ENCODE assay signal across 6 cellular contexts in genomic region chr19:7916137-7916907, GRCh38. TPM values are rescaled to one million over a fixed set of nuclear protein-coding genes. Genes with fewer than 3 reads are reported as not detected.
DNase-seq lines count a peak whose midpoint lies in the region; ATAC-seq and TF ChIP-seq lines count a peak whose summit lies in the region.

No MANE protein-coding gene starts in this region.

- H3K36me3 ChIP-seq in GM23248 (ENCODE audit: low read depth), result no peaks in the 10 kb centered on the region; the same call in 1 of the 2 replicates

- peaks cover 46% of the 10 kb centered on the region for H3K27me3 Mint-ChIP-seq in stimulated activated memory B cell treated with anti-CD40 and anti-IgM and Interleukin-4, amounts not matched to agents 10 μg/mL and 1 μg/mL and 100 μg/mL, for 72 hours

- H3K4me1 ChIP-seq in GM23248 (ENCODE audit: insufficient read depth), result 0 out of 2 replicates have a peak, but pooled peaks cover under 1% of the 10 kb centered on the region

- peaks cover 24% of the 10 kb centered on the region for H3K36me3 Mint-ChIP-seq in stimulated activated memory B cell treated with anti-CD40 and anti-IgM and Interleukin-4, amounts not matched to agents 10 μg/mL and 1 μg/mL and 100 μg/mL, for 72 hours

- H3K9me3 Mint-ChIP-seq in stimulated activated memory B cell treated with anti-CD40 and anti-IgM and Interleukin-4, amounts not matched to agents 10 μg/mL and 1 μg/mL and 100 μg/mL, for 72 hours, result no peaks in the 10 kb centered on the region

- H3K27ac Mint-ChIP-seq in stimulated activated memory B cell treated with anti-CD40 and anti-IgM and Interleukin-4, amounts not matched to agents 10 μg/mL and 1 μg/mL and 100 μg/mL, for 72 hours, result no peak overlapping the region

- peaks cover 53% of the 10 kb centered on the region for H3K4me1 Mint-ChIP-seq in stimulated activated memory B cell treated with anti-CD40 and anti-IgM and Interleukin-4, amounts not matched to agents 10 μg/mL and 1 μg/mL and 100 μg/mL, for 72 hours

- no peaks in the 10 kb centered on the region for H3K79me2 ChIP-seq in GM23248 (ENCODE audit: insufficient read depth)

- no peaks in the 10 kb centered on the region for H3K27me3 ChIP-seq in GM23248 (replicated peaks; ENCODE audit: insufficient read depth)

- TF ChIP-seq CTCF in fibroblast of mammary gland (conservative IDR thresholded peaks at IDR 0.05; ENCODE audit: control insufficient read depth, insufficient read depth, low read depth, low read length), result no peak

- 1 to 2% methylated on average over 25 to 76 of the region's 90 CpGs for WGBS in GM23248 (ENCODE audit: low coverage in 1 of 2, low lambda C conversion rate in 2 of 2, missing lambda C conversion rate in 2 of 2), 2 experiments

- peak overlapping the region; percentile 88 for H3K4me2 ChIP-seq in GM23248 (ENCODE audit: unreplicated experiment)

- peak overlapping the region; percentile 31; the same call in 1 of the 2 replicates for H3K27ac ChIP-seq in GM23248

- H3K9ac ChIP-seq in GM23248, result peak overlapping the region; percentile 73

- peak overlapping the region; percentile 64 for H3K4me3 Mint-ChIP-seq in stimulated activated memory B cell treated with anti-CD40 and anti-IgM and Interleukin-4, amounts not matched to agents 10 μg/mL and 1 μg/mL and 100 μg/mL, for 72 hours

- H3K4me3 ChIP-seq in GM23248 (peak overlapping the region; percentile 74), fibroblast of mammary gland (ENCODE audit: control insufficient read depth, low read depth, low read length) (peak overlapping the region; percentile 10)

- H2AFZ ChIP-seq in GM23248, result peak overlapping the region; percentile 79

- H4K20me1 ChIP-seq in GM23248 (ENCODE audit: insufficient read depth), result no peaks in the 10 kb centered on the region

- H3K9me2 ChIP-seq in GM23248 (ENCODE audit: insufficient read depth), result no peaks in the 10 kb centered on the region

- H3F3A ChIP-seq in GM23248 (ENCODE audit: insufficient read depth), result no peaks in the 10 kb centered on the region

- DNase-seq in GM23248 (peak; percentile 78), T-helper 9 cell (peak; percentile 49), fibroblast of mammary gland (ENCODE audit: low read depth) (no peak), C1 segment of cervical spinal cord (lab: John Stamatoyannopoulos, UW) (no peak), DMS153 treated with DMSO at 0.1 percent for 48 hours (lab: John Stamatoyannopoulos, UW; ENCODE audit: unreplicated experiment) (no peak)

- in situ Hi-C loops in GM23248 (cut with MboI), result no loop called here

- no peak for ATAC-seq in stimulated activated memory B cell treated with anti-CD40 and anti-IgM and Interleukin-4, amounts not matched to agents 10 μg/mL and 1 μg/mL and 100 μg/mL, for 72 hours

- no peaks in the 10 kb centered on the region for H3K9me3 ChIP-seq in GM23248 (ENCODE audit: low read depth)

RNA-seq across cellular contexts. Expression of gene TGFBR3L, which starts 1.7 kb away (rescaled TPM):
- total RNA-seq in GM23248 (2014; rRNA removed; shearing (Covaris generic)), result 9.0 TPM in 1 of 2 replicates, not detected in the other
- 24.3 and 30.6 TPM in 2 replicates for polyA plus RNA-seq in GM23248 (2016; fragmentation: Nextera tagmentation; extraction: Ambion mirVana)

RNA-seq across cellular contexts. Expression of gene SNAPC2, which starts 3.8 kb away (rescaled TPM):
- 20.5 and 33.7 TPM in 2 replicates for total RNA-seq in GM23248 (2014; rRNA removed; shearing (Covaris generic))
- polyA plus RNA-seq in GM23248 (2016; fragmentation: Nextera tagmentation; extraction: Ambion mirVana), result 47.2 and 49.4 TPM in 2 replicates

RNA-seq across cellular contexts. Expression of gene CTXN1, which starts 9.6 kb away (rescaled TPM):
- total RNA-seq in GM23248 (2014; rRNA removed; shearing (Covaris generic)), result 3.5 and 9.0 TPM in 2 replicates
- polyA plus RNA-seq in GM23248 (2016; fragmentation: Nextera tagmentation; extraction: Ambion mirVana), result 3.3 and 3.4 TPM in 2 replicates

RNA-seq across cellular contexts. Expression of gene MAP2K7, which starts 12.6 kb away (rescaled TPM):
- total RNA-seq in GM23248 (2014; rRNA removed; shearing (Covaris generic)), result 9.7 and 14.8 TPM in 2 replicates
- 4.6 and 4.8 TPM in 2 replicates for polyA plus RNA-seq in GM23248 (2016; fragmentation: Nextera tagmentation; extraction: Ambion mirVana)

RNA-seq across cellular contexts. Expression of gene TIMM44, which starts 27.1 kb away (rescaled TPM):
- total RNA-seq in GM23248 (2014; rRNA removed; shearing (Covaris generic)), result 53.1 and 66.8 TPM in 2 replicates
- polyA plus RNA-seq in GM23248 (2016; fragmentation: Nextera tagmentation; extraction: Ambion mirVana), result 25.8 and 28.6 TPM in 2 replicates

Comparison
In these comparisons a context has a peak if more than half of its experiments do, and no peak if none do; other contexts are left out.
1. DNase-seq: peak in GM23248 (single experiment) and T-helper 9 cell (single experiment); none in fibroblast of mammary gland (single experiment), C1 segment of cervical spinal cord (0 of 14) and DMS153 treated with DMSO at 0.1 percent for 48 hours (single experiment).